Comparison of ENCODE assay signal across 14 cellular contexts in the genomic region with DNA sequence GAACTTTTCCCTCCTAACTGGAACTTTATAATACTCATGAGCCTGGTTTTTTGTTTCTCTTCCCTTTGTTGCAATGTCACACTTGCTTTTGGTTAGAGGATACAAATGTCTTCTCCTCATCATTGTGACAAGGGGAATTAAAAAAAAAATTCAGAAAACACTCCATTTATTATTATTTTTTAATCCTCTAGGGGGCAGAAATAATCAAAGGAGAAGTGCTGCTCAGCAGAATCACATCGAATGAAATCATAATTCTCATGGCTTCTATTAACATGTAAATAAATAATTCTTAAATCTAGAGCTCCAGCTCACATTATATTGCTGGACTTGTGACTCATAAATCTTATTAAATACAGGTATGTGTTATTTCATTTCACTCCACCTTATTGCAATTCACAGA.
DNase-seq lines count a peak whose midpoint lies in the region; ATAC-seq, FAIRE-seq and TF ChIP-seq lines count a peak whose summit lies in the region.
"Had no signal": no experiment of that assay in that cellular context is flagged by ENCODE, and none has a peak within 500 bp of the region (broad histone marks: within the 10 kb centered on the region; RNA-seq: fewer than 3 reads in every experiment).

No MANE protein-coding gene starts in this region.

- no peaks in the 10 kb centered on the region for H3K36me3 ChIP-seq in K562 (ENCODE audit: control insufficient read depth, insufficient read depth, low read length)
- no peaks in the 10 kb centered on the region for H3K36me3 ChIP-seq in testis (ENCODE audit: low read depth, missing control alignments)

- no peaks in the 10 kb centered on the region for H3K4me1 ChIP-seq in K562 (replicated peaks in 1 of 2; ENCODE audit: control insufficient read depth in 2 of 2, insufficient read depth in 2 of 2, low read length in 2 of 2)
- no peaks in the 10 kb centered on the region for H3K4me1 ChIP-seq in testis

- TF ChIP-seq RAD21 in K562 (CRISPR knock-in tag; conservative IDR thresholded peaks at IDR 0.05 in 1 of 2, IDR thresholded peaks at IDR 0.05 in 1 of 2) = no peak

- CTCF ChIA-PET in K562 (lab: Yijun Ruan, JAX; ENCODE audit: low intra/inter-chr PET ratio) = no interaction called here

- no peak overlapping the region for H3K9ac ChIP-seq in K562 (ENCODE audit: insufficient read depth in 1 of 2, low read depth in 2 of 2, low read length in 2 of 2)

- no peak for FAIRE-seq in K562 (lab: Jason Lieb, UNC)
- FAIRE-seq: frontal cortex had no signal

- no peak overlapping the region for H2AFZ ChIP-seq in K562 (ENCODE audit: low read depth, low read length)

- no peak for ATAC-seq in K562
- no peak for ATAC-seq in HG02610 (IDR thresholded peaks at IDR 0.05; ENCODE audit: unreplicated experiment)

- no peaks in the 10 kb centered on the region for H3K79me2 ChIP-seq in K562 (ENCODE audit: control insufficient read depth, insufficient read depth, low read length)

- H3K4me3 ChIP-seq in K562 (no peak overlapping the region), testis (no peak overlapping the region)

- H3K9me3 ChIP-seq in K562 (replicated peaks; ENCODE audit: control insufficient read depth, insufficient read depth, low read depth, low read length) = no peaks in the 10 kb centered on the region; the same call in 1 of the 2 replicates
- H3K9me3 ChIP-seq in testis = no peaks in the 10 kb centered on the region

- TF ChIP-seq POLR2A in K562 (conservative IDR thresholded peaks at IDR 0.05) (no peak), testis (IDR thresholded peaks at IDR 0.05) (no peak)

- DNase-seq in HT-29 (ENCODE audit: low spot score) = peak; percentile 3
- no peak for DNase-seq in K562 (ENCODE audit: extremely low read depth in 1 of 4, low spot score in 3 of 4)
- peak; percentile 11 to 46 for DNase-seq in lung microvascular endothelial cell (ENCODE audit: low read depth in 2 of 2)
- no peak for DNase-seq in testis
- no peak for DNase-seq in NCI-H1092 treated with DMSO at 0.1 percent for 48 hours (lab: John Stamatoyannopoulos, UW)
- DNase-seq: activated CD4-positive, alpha-beta T cell treated with anti-CD3 and anti-CD28 coated beads, Interleukin-2, amount 10 ng/mL, durations not matched to agents 24 days and 14 days; activated effector memory CD4-positive, alpha-beta T cell treated with anti-CD3 and anti-CD28 coated beads, Interleukin-2, amount 50 U/mL, for 16 hours; DMS153; NCI-H1105 treated with DMSO at 0.1 percent for 48 hours; stimulated activated CD4-positive, alpha-beta T cell treated with anti-CD3 and anti-CD28 coated beads, Interleukin-1b, Interleukin-23, amount 100 ng/mL, for 48 hours; stimulated activated naive CD4-positive, alpha-beta T cell had no signal

- intact Hi-C loops in K562 (cut with micrococcal nuclease) = no loop called here
- intact Hi-C loops in testis (cut with DNase I; ENCODE audit: low total_unique reads) = no loop called here

- TF ChIP-seq CTCF in C4-2B (conservative IDR thresholded peaks at IDR 0.05) (peak; percentile 58), K562 (IDR thresholded peaks at IDR 0.05 in 2 of 3, conservative IDR thresholded peaks at IDR 0.05 in 1 of 3; ENCODE audit: insufficient read depth in 2 of 3, low read depth in 1 of 3, low read length in 3 of 3) (no peak; a peak in 1 of 6 replicates), testis (IDR thresholded peaks at IDR 0.05) (peak in 1 of 3 experiments; percentile 51)

- H3K4me2 ChIP-seq in K562 (ENCODE audit: insufficient read depth, low read length) = no peak overlapping the region

- POLR2A ChIA-PET in K562 (lab: Yijun Ruan, JAX) = interaction anchor here (0.7 to 1.6 kb wide), 3 partner anchors 10 to 17 kb away, joined by 3 to 4 read pairs (median 3); no protein-coding TSS in a partner anchor

- no peaks in the 10 kb centered on the region for H3K9me1 ChIP-seq in K562 (ENCODE audit: control insufficient read depth, insufficient read depth, low read length)

- 10% methylated on average over 1 of the region's 1 CpG for WGBS in K562 (ENCODE audit: insufficient coverage, low coverage, missing lambda C conversion rate)
- 40 to 46% methylated on average over 1 of the region's 1 CpG for WGBS in testis, 2 donors

- BruUV-seq in K562 (replicated peaks; lab: Mats Ljungman, UMichigan) = no TSS peak

- H3K27me3 ChIP-seq in K562 (ENCODE audit: control insufficient read depth in 2 of 2, insufficient read depth in 2 of 2, low read length in 2 of 2) (no peaks in the 10 kb centered on the region), testis (no peaks in the 10 kb centered on the region)

- in situ Hi-C loops in K562 (cut with MboI) = no loop called here

- TF ChIP-seq EP300 in K562 (IDR thresholded peaks at IDR 0.05; ENCODE audit: low read length) = no peak

- H3K27ac ChIP-seq in C4-2B (no peak overlapping the region), K562 (ENCODE audit: extremely low read depth, low read depth, low read length) (no peak overlapping the region), testis (no peak overlapping the region)

- H4K20me1 ChIP-seq in K562 (replicated peaks; ENCODE audit: control insufficient read depth, insufficient read depth, low read length) = no peaks in the 10 kb centered on the region

TF ChIP-seq in K562, 482 proteins besides CTCF, POLR2A, EP300 and RAD21:
- no peak for TF ChIP-seq CHD4 (IDR thresholded peaks at IDR 0.05; ENCODE audit: insufficient read depth, insufficient replicate concordance, low read depth, low read length, poor library complexity, severe bottlenecking)
- TF ChIP-seq, protein P1, sequence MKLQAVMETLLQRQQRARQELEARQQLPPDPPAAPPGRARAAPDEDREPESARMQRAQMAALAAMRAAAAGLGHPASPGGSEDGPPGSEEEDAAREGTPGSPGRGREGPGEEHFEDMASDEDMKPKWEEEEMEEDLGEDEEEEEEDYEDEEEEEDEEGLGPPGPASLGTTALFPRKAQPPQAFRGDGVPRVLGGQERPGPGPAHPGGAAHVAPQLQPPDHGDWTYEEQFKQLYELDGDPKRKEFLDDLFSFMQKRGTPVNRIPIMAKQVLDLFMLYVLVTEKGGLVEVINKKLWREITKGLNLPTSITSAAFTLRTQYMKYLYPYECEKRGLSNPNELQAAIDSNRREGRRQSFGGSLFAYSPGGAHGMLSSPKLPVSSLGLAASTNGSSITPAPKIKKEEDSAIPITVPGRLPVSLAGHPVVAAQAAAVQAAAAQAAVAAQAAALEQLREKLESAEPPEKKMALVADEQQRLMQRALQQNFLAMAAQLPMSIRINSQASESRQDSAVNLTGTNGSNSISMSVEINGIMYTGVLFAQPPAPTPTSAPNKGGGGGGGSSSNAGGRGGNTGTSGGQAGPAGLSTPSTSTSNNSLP (IDR thresholded peaks at IDR 0.05; ENCODE audit: borderline replicate concordance, low read depth, low read length) = peak; percentile 90; the same call in 1 of the 2 replicates
- TF ChIP-seq TARDBP (IDR thresholded peaks at IDR 0.05) = no peak

Comparison
In these comparisons a context has a peak if more than half of its experiments do, and no peak if none do; other contexts are left out.
1. DNase-seq: peak in HT-29 (single experiment) and lung microvascular endothelial cell (2 of 2); none in K562 (0 of 4), testis (single experiment) and NCI-H1092 treated with DMSO at 0.1 percent for 48 hours (single experiment).